In the genomic region with DNA sequence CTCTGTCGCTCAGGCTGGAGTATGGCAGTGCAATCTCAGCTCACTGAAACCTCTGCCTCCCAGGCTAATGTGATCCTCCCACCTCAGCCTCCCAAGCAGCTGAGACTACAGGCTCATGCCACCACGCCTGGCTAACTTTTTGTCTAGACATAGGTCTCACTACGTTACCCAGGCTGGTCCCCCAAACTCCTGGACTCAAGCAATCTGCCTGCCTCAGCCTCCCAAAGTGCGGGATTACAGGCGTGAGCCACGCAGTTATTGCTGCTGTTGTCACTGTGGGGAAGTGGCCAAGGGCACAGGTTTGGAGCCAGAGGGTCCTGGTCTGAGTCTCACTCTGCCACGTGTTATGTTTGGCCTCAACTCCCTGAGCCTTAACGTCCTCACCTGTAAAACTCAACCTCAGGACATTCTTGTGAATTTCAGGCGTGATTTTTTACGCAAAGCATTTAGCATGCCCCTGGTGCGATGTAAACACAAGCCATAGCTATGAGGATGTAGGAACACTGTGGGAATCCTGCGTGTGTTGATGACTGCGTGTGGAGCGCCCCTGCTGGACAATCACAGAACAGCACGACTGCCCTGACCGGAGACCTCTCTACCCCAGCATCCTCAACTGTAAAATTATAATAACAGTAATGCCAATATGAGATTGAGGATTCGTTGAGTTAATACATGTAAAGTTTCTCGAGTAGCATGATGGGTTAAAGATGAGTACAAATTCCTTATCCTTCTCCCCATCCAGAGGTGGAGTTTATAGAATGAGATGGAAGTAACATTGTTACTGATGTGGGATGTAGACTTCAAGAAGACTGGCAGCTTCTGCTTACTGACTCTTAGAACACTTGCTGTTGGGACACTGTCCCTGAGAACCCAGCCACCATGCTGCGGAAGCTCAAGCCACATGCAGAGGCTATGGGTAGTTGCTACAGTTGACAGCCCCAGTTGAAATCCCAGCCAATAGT, we compare ENCODE assay signal across 8 cellular contexts. TPM values are rescaled to one million over a fixed set of nuclear protein-coding genes. Genes with fewer than 3 reads are reported as not detected.
DNase-seq lines count a peak whose midpoint lies in the region; ATAC-seq, FAIRE-seq and TF ChIP-seq lines count a peak whose summit lies in the region.
"Had no signal": no experiment of that assay in that cellular context is flagged by ENCODE, and none has a peak within 500 bp of the region (broad histone marks: within the 10 kb centered on the region; RNA-seq: fewer than 3 reads in every experiment).

No MANE protein-coding gene starts in this region.

- peak; percentile 49; the same call in 1 of the 2 replicates for ATAC-seq in PC-3
- peak; percentile 40 for ATAC-seq in foreskin keratinocyte
- no peak for ATAC-seq in GM18907 (IDR thresholded peaks at IDR 0.05; ENCODE audit: unreplicated experiment)

- FAIRE-seq in GM12891 (lab: Jason Lieb, UNC) (peak; percentile 87), RCC 7860 (lab: Jason Lieb, UNC) (no peak)

- H3K4me1 Mint-ChIP-seq in activated T-helper 1 cell treated with anti-CD3 and anti-CD28 coated beads, Interleukin-12 subunit alpha, Interleukin-12 subunit beta, Interleukin-2, Interleukin-4 antibody, amounts not matched to agents 30 ng/mL and 10 ng/mL and 1 ng/mL, durations not matched to agents 14 hours and 24 hours and 36 hours (ENCODE audit: low read depth), result peaks cover 13% of the 10 kb centered on the region

- no peak overlapping the region for H3K4me3 ChIP-seq in PC-3 (ENCODE audit: low read length)

- POLR2A ChIA-PET in PC-3 (lab: Charles Lee; ENCODE audit: unreplicated experiment), result no interaction called here

- H3K4me1 ChIP-seq in PC-3 (ENCODE audit: insufficient read depth, low read length) (no peaks in the 10 kb centered on the region), foreskin keratinocyte (no peaks in the 10 kb centered on the region)

- TF ChIP-seq POLR2A in GM12891 (IDR thresholded peaks at IDR 0.05; ENCODE audit: low read depth, low read length), result no peak

- H3K36me3 Mint-ChIP-seq in activated T-helper 1 cell treated with anti-CD3 and anti-CD28 coated beads, Interleukin-12 subunit alpha, Interleukin-12 subunit beta, Interleukin-2, Interleukin-4 antibody, amounts not matched to agents 30 ng/mL and 10 ng/mL and 1 ng/mL, durations not matched to agents 14 hours and 24 hours and 36 hours (ENCODE audit: low read depth), result no peaks in the 10 kb centered on the region
- H3K36me3 Mint-ChIP-seq: activated naive CD8-positive, alpha-beta T cell had no signal

- no peak overlapping the region for H3K4me2 ChIP-seq in PC-3 (ENCODE audit: low read length)

- intact Hi-C loops in PC-3 (cut with micrococcal nuclease), result no loop called here
- intact Hi-C loops in activated T-helper 1 cell treated with anti-CD3 and anti-CD28 coated beads, Interleukin-12 subunit alpha, Interleukin-12 subunit beta, Interleukin-2, Interleukin-4 antibody, amounts not matched to agents 30 ng/mL and 10 ng/mL and 1 ng/mL, durations not matched to agents 14 hours and 24 hours and 36 hours (cut with micrococcal nuclease), result no loop called here

- CTCF ChIA-PET in PC-3 (lab: Charles Lee), result interaction anchor here (0.5 to 0.6 kb wide), 3 partner anchors 14 to 21 kb away, joined by 3 to 4 read pairs (median 3); no protein-coding TSS in a partner anchor

- H3K9me3 ChIP-seq in PC-3 (ENCODE audit: low read length), result no peaks in the 10 kb centered on the region

- no peak overlapping the region for H2AFZ ChIP-seq in PC-3 (ENCODE audit: low read length)

- H4K20me1 ChIP-seq in PC-3 (ENCODE audit: low read length), result no peaks in the 10 kb centered on the region

- no peaks in the 10 kb centered on the region for H3K27me3 ChIP-seq in PC-3 (ENCODE audit: low read length)
- no peaks in the 10 kb centered on the region for H3K27me3 ChIP-seq in foreskin keratinocyte

- H3K4me3 Mint-ChIP-seq in activated T-helper 1 cell treated with anti-CD3 and anti-CD28 coated beads, Interleukin-12 subunit alpha, Interleukin-12 subunit beta, Interleukin-2, Interleukin-4 antibody, amounts not matched to agents 30 ng/mL and 10 ng/mL and 1 ng/mL, durations not matched to agents 14 hours and 24 hours and 36 hours, result no peak overlapping the region
- H3K4me3 Mint-ChIP-seq: activated naive CD8-positive, alpha-beta T cell had no signal

- H3K27ac Mint-ChIP-seq in activated T-helper 1 cell treated with anti-CD3 and anti-CD28 coated beads, Interleukin-12 subunit alpha, Interleukin-12 subunit beta, Interleukin-2, Interleukin-4 antibody, amounts not matched to agents 30 ng/mL and 10 ng/mL and 1 ng/mL, durations not matched to agents 14 hours and 24 hours and 36 hours, result no peak overlapping the region
- H3K27ac Mint-ChIP-seq: activated naive CD8-positive, alpha-beta T cell had no signal

- H3F3A ChIP-seq in PC-3 (ENCODE audit: low read length, unreplicated experiment), result no peaks in the 10 kb centered on the region

- H3K9ac ChIP-seq in PC-3 (ENCODE audit: low read length), result no peak overlapping the region

- H3K9me2 ChIP-seq in PC-3 (replicated peaks; ENCODE audit: low read length), result no peaks in the 10 kb centered on the region

- no peaks in the 10 kb centered on the region for H3K79me2 ChIP-seq in PC-3 (ENCODE audit: low read length)

- no peak overlapping the region for H3K27ac ChIP-seq in PC-3 (ENCODE audit: low read length)
- no peak overlapping the region for H3K27ac ChIP-seq in foreskin keratinocyte

- peaks cover 10% of the 10 kb centered on the region for H3K27me3 Mint-ChIP-seq in activated T-helper 1 cell treated with anti-CD3 and anti-CD28 coated beads, Interleukin-12 subunit alpha, Interleukin-12 subunit beta, Interleukin-2, Interleukin-4 antibody, amounts not matched to agents 30 ng/mL and 10 ng/mL and 1 ng/mL, durations not matched to agents 14 hours and 24 hours and 36 hours (ENCODE audit: insufficient read depth)
- H3K27me3 Mint-ChIP-seq: activated naive CD8-positive, alpha-beta T cell had no signal

- TF ChIP-seq CTCF in PC-3 (conservative IDR thresholded peaks at IDR 0.05; ENCODE audit: low read depth, low read length) (peak; percentile 81), foreskin keratinocyte (conservative IDR thresholded peaks at IDR 0.05) (peak; percentile 78)

- no peaks in the 10 kb centered on the region for H3K36me3 ChIP-seq in PC-3 (ENCODE audit: low read depth, low read length)

- BruUV-seq in PC-3 (replicated peaks; lab: Mats Ljungman, UMichigan), result no TSS peak

- DNase-seq in GM12891 (ENCODE audit: insufficient read length, low spot score), result no peak
- DNase-seq in PC-3, result peak; percentile 54
- peak; percentile 31 for DNase-seq in activated T-helper 1 cell treated with anti-CD3 and anti-CD28 coated beads, Interleukin-12 subunit alpha, Interleukin-12 subunit beta, Interleukin-2, Interleukin-4 antibody, amounts not matched to agents 30 ng/mL and 10 ng/mL and 1 ng/mL, durations not matched to agents 14 hours and 24 hours and 36 hours (ENCODE audit: low spot score)
- no peak for DNase-seq in foreskin keratinocyte
- peak; percentile 58 for DNase-seq in retina
- DNase-seq in RCC 7860 (ENCODE audit: low spot score), result no peak

- no peaks in the 10 kb centered on the region for H3K9me3 Mint-ChIP-seq in activated T-helper 1 cell treated with anti-CD3 and anti-CD28 coated beads, Interleukin-12 subunit alpha, Interleukin-12 subunit beta, Interleukin-2, Interleukin-4 antibody, amounts not matched to agents 30 ng/mL and 10 ng/mL and 1 ng/mL, durations not matched to agents 14 hours and 24 hours and 36 hours

TF ChIP-seq in GM12891, 5 proteins besides CTCF, POLR2A, EP300 and RAD21:
- no peak for TF ChIP-seq PAX5 (IDR thresholded peaks at IDR 0.05; ENCODE audit: insufficient read depth, low read length, severe bottlenecking)
- TF ChIP-seq POLR2AphosphoS5 (IDR thresholded peaks at IDR 0.05; ENCODE audit: low read depth, low read length), result no peak

RNA-seq across cellular contexts. Expression of gene PNMA8B, which starts 41.8 kb away (rescaled TPM):
- polyA plus RNA-seq in GM12891 (2012; ENCODE audit: low read depth, missing spikeins), result not detected
- total RNA-seq in PC-3 (2014; rRNA removed) (not detected in 2 replicates), foreskin keratinocyte (0.07 and 0.10 TPM in 2 replicates)
- total RNA-seq in activated T-helper 1 cell treated with anti-CD3 and anti-CD28 coated beads, Interleukin-12 subunit alpha, Interleukin-12 subunit beta, Interleukin-2, Interleukin-4 antibody, amounts not matched to agents 30 ng/mL and 10 ng/mL and 1 ng/mL, durations not matched to agents 14 hours and 24 hours and 36 hours, result not detected in 2 replicates
- 0.03 TPM in 2 replicates for polyA plus RNA-seq in foreskin keratinocyte

Comparison
In these comparisons a context has a peak if more than half of its experiments do, and no peak if none do; other contexts are left out.
1. DNase-seq: peak in PC-3 (single experiment), activated T-helper 1 cell treated with anti-CD3 and anti-CD28 coated beads, Interleukin-12 subunit alpha, Interleukin-12 subunit beta, Interleukin-2, Interleukin-4 antibody, amounts not matched to agents 30 ng/mL and 10 ng/mL and 1 ng/mL, durations not matched to agents 14 hours and 24 hours and 36 hours (single experiment) and retina (single experiment); none in GM12891 (single experiment), foreskin keratinocyte (0 of 2) and RCC 7860 (single experiment).